ENCODE assay signal across 31 cellular contexts in the genomic region with DNA sequence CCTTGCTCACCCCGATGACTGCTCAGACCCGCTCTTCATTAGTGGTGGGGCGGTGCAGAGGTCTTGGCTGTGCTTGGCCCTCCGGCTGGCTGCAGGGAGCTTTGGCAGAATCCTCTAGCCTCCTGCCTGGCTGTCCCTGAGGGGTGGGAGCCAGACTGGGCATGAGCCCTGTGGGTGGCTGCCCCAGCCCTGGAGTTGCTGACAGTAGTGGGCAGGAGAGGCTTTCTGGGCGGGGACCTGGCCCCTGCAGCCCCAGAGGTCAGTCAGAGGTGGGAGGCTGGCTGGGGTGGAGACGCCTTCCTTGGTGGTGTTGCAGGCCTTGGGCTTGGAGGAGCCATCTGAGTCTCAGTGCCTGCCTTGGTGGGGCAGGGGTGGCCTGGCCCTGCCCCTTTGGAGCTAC.
"Had no signal": no experiment of that assay in that cellular context is flagged by ENCODE, and none has a peak within 500 bp of the region (broad histone marks: within the 10 kb centered on the region; RNA-seq: fewer than 3 reads in every experiment).

No MANE protein-coding gene starts in this region.

- H3K27me3 ChIP-seq: Peyer's patch, SJSA1 had no signal

- H3K4me3 ChIP-seq: Peyer's patch, SJSA1 had no signal

- H3K27ac ChIP-seq: Peyer's patch, RWPE1, SJSA1 had no signal

- H3K36me3 ChIP-seq: Peyer's patch, SJSA1 had no signal

- DNase-seq: activated CD4-positive, alpha-beta memory T cell treated with anti-CD3 and anti-CD28 coated beads for 36 hours; activated CD4-positive, alpha-beta T cell treated with anti-CD3 and anti-CD28 coated beads for 48 hours; activated CD8-positive, alpha-beta memory T cell treated with anti-CD3 and anti-CD28 coated beads for 24 hours; activated effector memory CD4-positive, alpha-beta T cell treated with anti-CD3 and anti-CD28 coated beads, Interleukin-2, amount 50 U/mL, for 16 hours; activated naive CD4-positive, alpha-beta T cell treated with Interleukin-2 at 50 U/mL for 16 hours; activated naive CD8-positive, alpha-beta T cell treated with anti-CD3 and anti-CD28 coated beads, Interleukin-2, amount 50 U/mL, for 24 hours; activated T-cell treated with anti-CD3 and anti-CD28 coated beads, Interleukin-2, amount 50 U/mL, for 4 hours; amniotic stem cell; KG1; MV-4-11; NCI-H1092 treated with DMSO at 0.1 percent for 48 hours; NCI-H1417 treated with DMSO at 0.1 percent for 48 hours; NCI-H1694; NCI-H2029; NCI-H2107; NCI-H2171 treated with DMSO at 0.1 percent for 48 hours; NCI-H345; NCI-H510A; NCI-H526 treated with DMSO at 0.1 percent for 48 hours; NK-92 treated with Interleukin-12 subunit alpha and Interleukin-12 subunit beta, amount 100 ng/mL, for 24 hours; OCI-M1; Peyer's patch; SHP77; SW 1271 had no signal

- H3K36me3 Mint-ChIP-seq: activated CD4-positive, alpha-beta memory T cell treated with anti-CD3 and anti-CD28 coated beads for 36 hours; activated naive CD4-positive, alpha-beta T cell treated with anti-CD3 and anti-CD28 coated beads, Interleukin-2, amount 50 U/mL, for 72 hours; brain had no signal

- H3K9me3 Mint-ChIP-seq: activated CD4-positive, alpha-beta memory T cell treated with anti-CD3 and anti-CD28 coated beads for 36 hours; activated naive CD4-positive, alpha-beta T cell treated with anti-CD3 and anti-CD28 coated beads, Interleukin-2, amount 50 U/mL, for 72 hours; activated naive CD8-positive, alpha-beta T cell treated with anti-CD3 and anti-CD28 coated beads, Interleukin-2, amount 50 U/mL, for 24 hours; activated T-cell treated with anti-CD3 and anti-CD28 coated beads, Interleukin-2, amount 50 U/mL, for 4 hours; brain; T-helper 2 cell treated with Interferon-gamma antibody and Interleukin-4, amounts not matched to agents 5 μg/mL and 100 μg/mL, for 36 hours had no signal

- H3K9me3 ChIP-seq: Peyer's patch, SJSA1 had no signal

- H3K4me3 Mint-ChIP-seq: activated CD4-positive, alpha-beta memory T cell treated with anti-CD3 and anti-CD28 coated beads for 36 hours; activated naive CD8-positive, alpha-beta T cell treated with anti-CD3 and anti-CD28 coated beads, Interleukin-2, amount 50 U/mL, for 24 hours; activated T-cell treated with anti-CD3 and anti-CD28 coated beads, Interleukin-2, amount 50 U/mL, for 4 hours; brain; T-helper 2 cell treated with Interferon-gamma antibody and Interleukin-4, amounts not matched to agents 5 μg/mL and 100 μg/mL, for 36 hours had no signal

- ATAC-seq: activated CD4-positive, CD25-positive, alpha-beta regulatory T cell treated with anti-CD3 and anti-CD28 coated beads, Interleukin-2, amount 50 U/mL, for 24 hours; activated naive CD4-positive, alpha-beta T cell treated with anti-CD3 and anti-CD28 coated beads, Interleukin-2, amount 50 U/mL, for 72 hours; activated naive CD8-positive, alpha-beta T cell treated with anti-CD3 and anti-CD28 coated beads, Interleukin-2, amount 50 U/mL, for 24 hours; activated T-cell treated with anti-CD3 and anti-CD28 coated beads, Interleukin-2, amount 50 U/mL, for 4 hours; SK-N-SH treated with all-trans-retinoic acid at 6 μM for 48 hours had no signal

- H3K27ac Mint-ChIP-seq: activated CD4-positive, alpha-beta memory T cell treated with anti-CD3 and anti-CD28 coated beads for 36 hours; activated naive CD4-positive, alpha-beta T cell treated with anti-CD3 and anti-CD28 coated beads, Interleukin-2, amount 50 U/mL, for 72 hours; activated naive CD8-positive, alpha-beta T cell treated with anti-CD3 and anti-CD28 coated beads, Interleukin-2, amount 50 U/mL, for 24 hours; brain; T-helper 2 cell treated with Interferon-gamma antibody and Interleukin-4, amounts not matched to agents 5 μg/mL and 100 μg/mL, for 36 hours had no signal
